35 cellular contexts compared by ENCODE assay signal in genomic region chr2:222249444-222249843, GRCh38. TPM values are rescaled to one million over a fixed set of nuclear protein-coding genes. Genes with fewer than 3 reads are reported as not detected.
"Had no signal": no experiment of that assay in that cellular context is flagged by ENCODE, and none has a peak within 500 bp of the region (broad histone marks: within the 10 kb centered on the region; RNA-seq: fewer than 3 reads in every experiment).

No MANE protein-coding gene starts in this region.

- H3K4me1 Mint-ChIP-seq: natural killer cell; nephron; stimulated activated memory B cell treated with anti-CD40 and anti-IgM and Interleukin-4, amounts not matched to agents 10 μg/mL and 1 μg/mL and 100 μg/mL, for 72 hours; stimulated activated naive CD8-positive, alpha-beta T cell treated with anti-CD3 and anti-CD28 coated beads, Interleukin-15, amount 100 ng/mL, for 72 hours had no signal

- H3K27me3 Mint-ChIP-seq: stimulated activated naive CD8-positive, alpha-beta T cell treated with anti-CD3 and anti-CD28 coated beads, Interleukin-15, amount 100 ng/mL, for 72 hours had no signal

- H3K36me3 ChIP-seq: neural progenitor cell, ovary, spleen, suprapubic skin, tibial artery, transverse colon, upper lobe of right lung, uterus had no signal

- H3K27me3 ChIP-seq: ovary, suprapubic skin, testis, tibial artery, transverse colon, upper lobe of right lung, uterus had no signal

- H3K4me3 ChIP-seq: neural progenitor cell, ovary, psoas muscle, skin epidermis, smooth muscle cell, spleen, suprapubic skin, testis, tibial artery, transverse colon, upper lobe of right lung, uterus had no signal

- DNase-seq: natural killer cell; occipital lobe; ovary; posterior cingulate gyrus; psoas muscle; right cardiac atrium; spleen; stimulated activated CD4-positive, alpha-beta T cell treated with anti-CD3 and anti-CD28 coated beads, Interleukin-12 subunit alpha, Interleukin-12 subunit beta, amount 100 ng/mL, for 4 hours; stimulated activated CD4-positive, alpha-beta T cell treated with anti-CD3 and anti-CD28 coated beads, Interleukin-1b, Interleukin-23, amount 100 ng/mL, for 48 hours; stimulated activated CD4-positive, alpha-beta T cell treated with anti-CD3 and anti-CD28 coated beads, Interleukin-4, amount 100 ng/mL, for 1 hour; stimulated activated CD4-positive, alpha-beta T cell treated with anti-CD3 and anti-CD28 coated beads, Interleukin-4, amount 100 ng/mL, for 4 hours; stimulated activated CD8-positive, alpha-beta memory T cell treated with anti-CD3 and anti-CD28 coated beads, Interleukin-4, amount 100 ng/mL, for 48 hours; stimulated activated naive CD4-positive, alpha-beta T cell; stimulated activated naive CD8-positive, alpha-beta T cell treated with anti-CD3 and anti-CD28 coated beads, Interleukin-15, amount 100 ng/mL, for 72 hours; stimulated activated naive CD8-positive, alpha-beta T cell treated with anti-CD3 and anti-CD28 coated beads, Interleukin-15, Interleukin-2, amounts not matched to agents 100 U/mL and 50 U/mL, for 24 hours; substantia nigra; testis; tibial artery; transverse colon; upper lobe of right lung; uterus had no signal

- H2AFZ ChIP-seq: neural progenitor cell, parathyroid adenoma had no signal

- H3K36me3 Mint-ChIP-seq: natural killer cell; stimulated activated memory B cell treated with anti-CD40 and anti-IgM and Interleukin-4, amounts not matched to agents 10 μg/mL and 1 μg/mL and 100 μg/mL, for 72 hours; type B pancreatic cell had no signal

- H3K9me3 ChIP-seq: ovary, psoas muscle, spleen, suprapubic skin, testis, tibial artery, transverse colon, upper lobe of right lung, uterus had no signal

- H3K9me3 Mint-ChIP-seq: stimulated activated memory B cell treated with anti-CD40 and anti-IgM and Interleukin-4, amounts not matched to agents 10 μg/mL and 1 μg/mL and 100 μg/mL, for 72 hours; type B pancreatic cell had no signal

- H3K9ac ChIP-seq: neural progenitor cell, parathyroid adenoma had no signal

- H3K4me2 ChIP-seq: neural progenitor cell, smooth muscle cell had no signal

- H3K4me1 ChIP-seq: parathyroid adenoma, psoas muscle, spleen, suprapubic skin, testis, tibial artery, transverse colon, upper lobe of right lung, uterus had no signal

- H3K79me2 ChIP-seq: parathyroid adenoma had no signal

- H3K4me3 Mint-ChIP-seq: natural killer cell; nephron; neural progenitor cell; stimulated activated memory B cell treated with anti-CD40 and anti-IgM and Interleukin-4, amounts not matched to agents 10 μg/mL and 1 μg/mL and 100 μg/mL, for 72 hours; stimulated activated naive CD8-positive, alpha-beta T cell treated with anti-CD3 and anti-CD28 coated beads, Interleukin-15, amount 100 ng/mL, for 72 hours; type B pancreatic cell had no signal

- H3K27ac Mint-ChIP-seq: natural killer cell; nephron; progenitor cell of endocrine pancreas; stimulated activated memory B cell treated with anti-CD40 and anti-IgM and Interleukin-4, amounts not matched to agents 10 μg/mL and 1 μg/mL and 100 μg/mL, for 72 hours; stimulated activated naive CD8-positive, alpha-beta T cell treated with anti-CD3 and anti-CD28 coated beads, Interleukin-15, amount 100 ng/mL, for 72 hours; type B pancreatic cell had no signal

- ATAC-seq: natural killer cell; psoas muscle; right cardiac atrium; sciatic nerve; stimulated activated memory B cell treated with anti-CD40 and anti-IgM and Interleukin-4, amounts not matched to agents 10 μg/mL and 1 μg/mL and 100 μg/mL, for 72 hours; stimulated activated naive CD8-positive, alpha-beta T cell treated with anti-CD3 and anti-CD28 coated beads, Interleukin-15, amount 100 ng/mL, for 72 hours; stimulated activated naive CD8-positive, alpha-beta T cell treated with anti-CD3 and anti-CD28 coated beads, Interleukin-15, Interleukin-2, amounts not matched to agents 100 U/mL and 50 U/mL, for 24 hours; upper lobe of right lung had no signal

- H3K27ac ChIP-seq: neural progenitor cell, ovary, parathyroid adenoma, psoas muscle, skin epidermis, spleen, suprapubic skin, testis, tibial artery, transverse colon, upper lobe of right lung, uterus had no signal

RNA-seq across cellular contexts. Expression of gene PAX3, which starts 49.4 kb away (rescaled TPM):
- total RNA-seq: natural killer cell, osteoblast, ovary, progenitor cell of endocrine pancreas, renal cortical epithelial cell, sciatic nerve, transverse colon, upper lobe of right lung, uterus had no signal
- polyA plus RNA-seq: neural cell, ovary, smooth muscle cell, spleen, urinary bladder had no signal
